In the genomic region with DNA sequence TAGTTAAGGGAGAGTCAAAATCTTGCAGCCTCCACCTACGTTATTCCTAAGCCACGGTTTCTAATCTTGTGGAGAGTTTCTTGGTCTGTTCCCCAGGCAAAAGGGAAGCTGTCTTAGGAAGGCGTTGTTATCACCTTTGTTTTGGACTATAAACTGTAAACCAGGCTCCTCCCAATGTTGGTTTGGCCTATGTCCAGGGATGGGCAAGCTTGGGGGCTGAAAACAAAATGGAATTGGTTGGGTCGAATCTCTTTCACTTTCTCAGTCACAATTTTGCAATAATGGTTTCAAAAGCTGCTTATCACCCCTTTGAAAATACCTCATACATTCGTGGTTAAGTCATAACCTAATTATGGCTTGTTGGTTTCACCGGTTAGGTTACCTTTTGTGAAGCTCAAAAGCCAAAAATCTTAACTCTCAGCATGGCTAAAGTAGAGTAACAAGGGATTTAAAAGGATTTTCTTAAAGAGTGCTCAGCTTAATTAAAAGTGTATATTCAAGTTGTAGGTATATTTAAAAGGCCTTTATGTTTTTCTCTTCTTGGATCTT, we compare ENCODE assay signal across 9 cellular contexts.
"Had no signal": no experiment of that assay in that cellular context is flagged by ENCODE, and none has a peak within 500 bp of the region (broad histone marks: within the 10 kb centered on the region; RNA-seq: fewer than 3 reads in every experiment).

No MANE protein-coding gene starts in this region.

- H3K27ac ChIP-seq: HL-60 had no signal

- H3K4me1 Mint-ChIP-seq: GM23338, IgD-negative memory B cell had no signal

- H3K4me3 Mint-ChIP-seq: GM23338, HFFc6, IgD-negative memory B cell had no signal

- H3K36me3 ChIP-seq: HAP-1 had no signal

- H3K4me3 ChIP-seq: GM23338, HAP-1 had no signal

- H3K36me3 Mint-ChIP-seq: IgD-negative memory B cell had no signal

- H3K4me2 ChIP-seq: GM23338 had no signal

- H3K4me1 ChIP-seq: HAP-1 had no signal

- H2AFZ ChIP-seq: GM23338 had no signal

- DNase-seq: H7, HFFc6, KBM-7 had no signal

- H3K9me3 Mint-ChIP-seq: HFFc6 had no signal

- ATAC-seq: GM23338, HCT116, HepG2 had no signal

- H3K27ac Mint-ChIP-seq: GM23338, HFFc6, IgD-negative memory B cell had no signal

- FAIRE-seq: HepG2 had no signal

- H3K27me3 Mint-ChIP-seq: IgD-negative memory B cell had no signal
